8 cellular contexts compared by ENCODE assay signal in genomic region chr9:107260437-107261081, GRCh38. TPM values are rescaled to one million over a fixed set of nuclear protein-coding genes. Genes with fewer than 3 reads are reported as not detected.
DNase-seq lines count a peak whose midpoint lies in the region; ATAC-seq and TF ChIP-seq lines count a peak whose summit lies in the region.

No MANE protein-coding gene starts in this region.

- H4K20me1 ChIP-seq in smooth muscle cell (ENCODE audit: low read depth): no peaks in the 10 kb centered on the region

- H3K27ac Mint-ChIP-seq in activated naive CD4-positive, alpha-beta T cell treated with anti-CD3 and anti-CD28 coated beads, Interleukin-2, amount 50 U/mL, for 72 hours: no peak overlapping the region

- TF ChIP-seq POLR2A in gastroesophageal sphincter (IDR thresholded peaks at IDR 0.05): no peak

- TF ChIP-seq EP300 in gastroesophageal sphincter (IDR thresholded peaks at IDR 0.05): no peak

- H3K36me3 Mint-ChIP-seq in activated naive CD4-positive, alpha-beta T cell treated with anti-CD3 and anti-CD28 coated beads, Interleukin-2, amount 50 U/mL, for 72 hours: peaks cover 5 to 7% of the 10 kb centered on the region in 2 donors

- peaks cover 8% of the 10 kb centered on the region for H3K4me1 ChIP-seq in SJCRH30
- H3K4me1 ChIP-seq in smooth muscle cell (ENCODE audit: low read depth): peaks cover 14% of the 10 kb centered on the region
- H3K4me1 ChIP-seq in gastroesophageal sphincter: no peaks in the 10 kb centered on the region

- no peaks in the 10 kb centered on the region for H3K9me3 ChIP-seq in SJCRH30 (replicated peaks)
- H3K9me3 ChIP-seq in smooth muscle cell (replicated peaks; ENCODE audit: low read depth): no peaks in the 10 kb centered on the region
- H3K9me3 ChIP-seq in gastroesophageal sphincter: peaks cover 0 to 7% (median 2%) of the 10 kb centered on the region in 3 donors

- peak; percentile 51 for DNase-seq in NCI-H748 (lab: John Stamatoyannopoulos, UW; ENCODE audit: unreplicated experiment)
- DNase-seq in NCI-H748 treated with DMSO at 0.1 percent for 48 hours (lab: John Stamatoyannopoulos, UW): no peak
- DNase-seq in SJCRH30: peak; percentile 39 to 65
- no peak for DNase-seq in smooth muscle cell (lab: John Stamatoyannopoulos, UW; ENCODE audit: unreplicated experiment)
- DNase-seq in activated naive CD4-positive, alpha-beta T cell treated with anti-CD3 and anti-CD28 coated beads, Interleukin-2, amount 50 U/mL, for 72 hours (ENCODE audit: low spot score in 2 of 2): no peak
- DNase-seq in stimulated activated CD4-positive, alpha-beta T cell treated with anti-CD3 and anti-CD28 coated beads, Interleukin-1b, Interleukin-23, amount 100 ng/mL, for 48 hours: no peak

- no peak overlapping the region for H3K4me3 ChIP-seq in SJCRH30
- no peak overlapping the region for H3K4me3 ChIP-seq in smooth muscle cell
- no peak overlapping the region for H3K4me3 ChIP-seq in gastroesophageal sphincter

- H2AFZ ChIP-seq in smooth muscle cell (ENCODE audit: low read depth): peak overlapping the region; percentile 54

- H3F3A ChIP-seq in smooth muscle cell (ENCODE audit: low read depth): no peaks in the 10 kb centered on the region

- peaks cover 0 to 8% of the 10 kb centered on the region in 2 donors for H3K9me3 Mint-ChIP-seq in activated naive CD4-positive, alpha-beta T cell treated with anti-CD3 and anti-CD28 coated beads, Interleukin-2, amount 50 U/mL, for 72 hours

- no peak overlapping the region for H3K9ac ChIP-seq in smooth muscle cell (ENCODE audit: low read depth)

- no peaks in the 10 kb centered on the region for H3K36me3 ChIP-seq in SJCRH30
- H3K36me3 ChIP-seq in smooth muscle cell (ENCODE audit: low read depth): no peaks in the 10 kb centered on the region
- no peaks in the 10 kb centered on the region for H3K36me3 ChIP-seq in gastroesophageal sphincter

- TF ChIP-seq CTCF in smooth muscle cell (IDR thresholded peaks at IDR 0.05; ENCODE audit: borderline replicate concordance, insufficient read depth, poor library complexity, severe bottlenecking) (no peak), gastroesophageal sphincter (IDR thresholded peaks at IDR 0.05) (no peak)

- H3K27me3 ChIP-seq in SJCRH30 (no peaks in the 10 kb centered on the region), smooth muscle cell (ENCODE audit: low read depth) (no peaks in the 10 kb centered on the region), gastroesophageal sphincter (no peaks in the 10 kb centered on the region)

- no peak overlapping the region for H3K4me2 ChIP-seq in smooth muscle cell

- H3K79me2 ChIP-seq in smooth muscle cell (ENCODE audit: low read depth): no peaks in the 10 kb centered on the region

- WGBS in smooth muscle cell (ENCODE audit: low lambda C conversion rate): 46% methylated on average over 4 of the region's 4 CpGs
- 40 to 46% methylated on average over 4 of the region's 4 CpGs for WGBS in gastroesophageal sphincter (ENCODE audit: low coverage in 1 of 2), 2 donors

- H3K27ac ChIP-seq in SJCRH30: no peak overlapping the region
- H3K27ac ChIP-seq in smooth muscle cell (ENCODE audit: low read depth): peak overlapping the region; percentile 23
- no peak overlapping the region for H3K27ac ChIP-seq in gastroesophageal sphincter

- ATAC-seq in HG03066 (IDR thresholded peaks at IDR 0.05; ENCODE audit: low read depth, unreplicated experiment) (peak; percentile 99), gastroesophageal sphincter (no peak)
- no peak for ATAC-seq in activated naive CD4-positive, alpha-beta T cell treated with anti-CD3 and anti-CD28 coated beads, Interleukin-2, amount 50 U/mL, for 72 hours

RNA-seq across cellular contexts. Expression of gene RAD23B, which starts 22.5 kb away (rescaled TPM):
- total RNA-seq in SJCRH30 (2014; rRNA removed; shearing (Covaris generic)): 143 and 146 TPM in 2 replicates
- 112 and 116 TPM in 2 replicates for total RNA-seq in smooth muscle cell
- 11.0 and 20.9 TPM in 2 replicates for polyA plus RNA-seq in smooth muscle cell
- 100 to 1,000 TPM in 1 of 2 donors, 10 to 100 TPM in 1; 87.3 to 115 TPM for total RNA-seq in activated naive CD4-positive, alpha-beta T cell treated with anti-CD3 and anti-CD28 coated beads, Interleukin-2, amount 50 U/mL, for 72 hours
- total RNA-seq in gastroesophageal sphincter: 10 to 100 TPM; 64.3 to 96.5 (median 80.7) TPM

Comparison
In these comparisons a context has a peak if more than half of its experiments do, and no peak if none do; other contexts are left out.
1. DNase-seq: peak in NCI-H748 (single experiment) and SJCRH30 (2 of 2); none in NCI-H748 treated with DMSO at 0.1 percent for 48 hours (single experiment), smooth muscle cell (single experiment), activated naive CD4-positive, alpha-beta T cell treated with anti-CD3 and anti-CD28 coated beads, Interleukin-2, amount 50 U/mL, for 72 hours (0 of 2) and stimulated activated CD4-positive, alpha-beta T cell treated with anti-CD3 and anti-CD28 coated beads, Interleukin-1b, Interleukin-23, amount 100 ng/mL, for 48 hours (single experiment).